ENCODE assay signal across 22 cellular contexts in genomic region chr16:80298676-80299075, GRCh38.
DNase-seq lines count a peak whose midpoint lies in the region; ATAC-seq and TF ChIP-seq lines count a peak whose summit lies in the region.
"Had no signal": no experiment of that assay in that cellular context is flagged by ENCODE, and none has a peak within 500 bp of the region (broad histone marks: within the 10 kb centered on the region; RNA-seq: fewer than 3 reads in every experiment).

No MANE protein-coding gene starts in this region.

- BruUV-seq in Caco-2 (replicated peaks; lab: Mats Ljungman, UMichigan), result no TSS peak
- no TSS peak for BruUV-seq in IMR-90 (replicated peaks; lab: Mats Ljungman, UMichigan)

- H3K4me1 Mint-ChIP-seq in Caco-2 (ENCODE audit: low read depth, unreplicated experiment) (peaks cover 46% of the 10 kb centered on the region), chondrocyte (ENCODE audit: low read depth) (peaks cover 48% of the 10 kb centered on the region), progenitor cell of endocrine pancreas (ENCODE audit: low read depth) (peaks cover 29% of the 10 kb centered on the region)
- H3K4me1 Mint-ChIP-seq in T-helper 2 cell treated with Interferon-gamma antibody and Interleukin-4, amounts not matched to agents 5 μg/mL and 100 μg/mL, for 36 hours (ENCODE audit: low read depth), result no peaks in the 10 kb centered on the region

- no peaks in the 10 kb centered on the region for H3K79me1 ChIP-seq in IMR-90 (ENCODE audit: low read depth in 1 of 2, low read length in 2 of 2)

- H2AFZ ChIP-seq in IMR-90 (replicated peaks; ENCODE audit: low read length, poor library complexity), result peak overlapping the region; percentile 61

- peak overlapping the region; percentile 54 to 99; a peak in 2 of 4 replicates for H4K8ac ChIP-seq in IMR-90 (ENCODE audit: low read depth in 2 of 2, low read length in 2 of 2)

- H3K4me1 ChIP-seq in Caco-2 (peaks cover 56% of the 10 kb centered on the region), IMR-90 (ENCODE audit: control insufficient read depth, insufficient read depth, low read length) (peaks cover 25% of the 10 kb centered on the region)

- H3K23ac ChIP-seq in IMR-90 (ENCODE audit: low read depth, low read length), result peak overlapping the region; percentile 24; the same call in 1 of the 2 replicates

- POLR2A ChIA-PET in Caco-2 (lab: Charles Lee), result no interaction called here
- POLR2A ChIA-PET in IMR-90 (lab: Charles Lee; ENCODE audit: unreplicated experiment), result no interaction called here

- H3K27ac Mint-ChIP-seq in Caco-2 (ENCODE audit: unreplicated experiment) (peak overlapping the region; percentile 19), chondrocyte (ENCODE audit: unreplicated experiment) (peak overlapping the region; percentile 20), progenitor cell of endocrine pancreas (peak overlapping the region; percentile 66)
- no peak overlapping the region for H3K27ac Mint-ChIP-seq in T-helper 2 cell treated with Interferon-gamma antibody and Interleukin-4, amounts not matched to agents 5 μg/mL and 100 μg/mL, for 36 hours
- H3K27ac Mint-ChIP-seq: CD8-positive, alpha-beta T cell had no signal

- peak overlapping the region; percentile 98 for H2BK120ac ChIP-seq in IMR-90 (ENCODE audit: low read depth, low read length)

- CTCF ChIA-PET in Caco-2 (lab: Charles Lee), result no interaction called here
- CTCF ChIA-PET in IMR-90 (lab: Yijun Ruan, JAX), result no interaction called here

- dilution Hi-C loops in IMR-90 (cut with HindIII; ENCODE audit: low sequenced_read_pairs, unreplicated experiment), result no loop called here

- H3K36me3 ChIP-seq in Caco-2 (ENCODE audit: control insufficient read depth, insufficient read depth, low read length), result no peaks in the 10 kb centered on the region
- no peaks in the 10 kb centered on the region for H3K36me3 ChIP-seq in IMR-90 (ENCODE audit: control insufficient read depth, insufficient read depth, low read length)

- no peak overlapping the region for H3K9ac ChIP-seq in IMR-90 (ENCODE audit: low read depth, low read length)

- H2BK15ac ChIP-seq in IMR-90 (ENCODE audit: low read depth, low read length), result peak overlapping the region; percentile 72; the same call in 1 of the 3 replicates

- peak overlapping the region; percentile 48; the same call in 1 of the 2 replicates for H3K18ac ChIP-seq in IMR-90 (ENCODE audit: low read depth, low read length)

- H3K4me3 Mint-ChIP-seq in Caco-2 (ENCODE audit: unreplicated experiment), result no peak overlapping the region
- H3K4me3 Mint-ChIP-seq in chondrocyte (ENCODE audit: unreplicated experiment), result no peak overlapping the region
- H3K4me3 Mint-ChIP-seq in progenitor cell of endocrine pancreas (ENCODE audit: low read depth), result no peak overlapping the region
- H3K4me3 Mint-ChIP-seq in T-helper 2 cell treated with Interferon-gamma antibody and Interleukin-4, amounts not matched to agents 5 μg/mL and 100 μg/mL, for 36 hours, result no peak overlapping the region
- H3K4me3 Mint-ChIP-seq: CD8-positive, alpha-beta T cell had no signal

- H3K14ac ChIP-seq in IMR-90 (replicated peaks; ENCODE audit: low read depth, low read length), result peak overlapping the region; percentile 86

- H4K20me1 ChIP-seq in IMR-90 (ENCODE audit: insufficient read depth, low read length), result no peaks in the 10 kb centered on the region

- peaks cover 22% of the 10 kb centered on the region for H3K9me1 ChIP-seq in IMR-90 (ENCODE audit: insufficient read depth, low read length)

- H2AK5ac ChIP-seq in IMR-90 (ENCODE audit: low read depth, low read length), result peak overlapping the region; percentile 37; the same call in 1 of the 2 replicates

- peak overlapping the region; percentile 46 for H4K91ac ChIP-seq in IMR-90 (ENCODE audit: insufficient read depth, low read depth, low read length)

- H2AK9ac ChIP-seq in IMR-90 (replicated peaks; ENCODE audit: low read depth, low read length, poor library complexity), result no peak overlapping the region

- H3K4me3 ChIP-seq in Caco-2 (ENCODE audit: low read depth, low read length) (no peak overlapping the region), IMR-90 (ENCODE audit: insufficient read depth, low read depth, low read length) (no peak overlapping the region)
- H3K4me3 ChIP-seq: GM12878 had no signal

- TF ChIP-seq CTCF in Caco-2 (IDR thresholded peaks at IDR 0.05; ENCODE audit: insufficient read depth in 1 of 2, low read depth in 1 of 2, low read length in 1 of 2, severe bottlenecking in 1 of 2, unreplicated experiment in 1 of 2) (no peak), IMR-90 (conservative IDR thresholded peaks at IDR 0.05; ENCODE audit: low read depth, low read length) (no peak), chondrocyte (IDR thresholded peaks at IDR 0.05) (no peak), progenitor cell of endocrine pancreas (IDR thresholded peaks at IDR 0.05; ENCODE audit: unreplicated experiment) (no peak)

- no peak for TF ChIP-seq POLR2A in IMR-90 (IDR thresholded peaks at IDR 0.05; ENCODE audit: low read depth, low read length)

- peak overlapping the region; percentile 74 for H3K4ac ChIP-seq in IMR-90 (ENCODE audit: low read depth, low read length)

- H3K56ac ChIP-seq in IMR-90 (ENCODE audit: extremely low read depth, insufficient read depth, low read length), result no peak overlapping the region; the same call in 1 of the 2 replicates

- peak overlapping the region; percentile 17; the same call in 1 of the 2 replicates for H4K5ac ChIP-seq in IMR-90 (ENCODE audit: low read depth, low read length)

- TF ChIP-seq RAD21 in IMR-90 (IDR thresholded peaks at IDR 0.05; ENCODE audit: low read length), result no peak

- H3K27ac ChIP-seq in IMR-90 (ENCODE audit: insufficient read depth, low read length), result no peak overlapping the region
- H3K27ac ChIP-seq: RWPE1 had no signal

- no peaks in the 10 kb centered on the region for H3K9me3 ChIP-seq in Caco-2
- peaks cover 3% of the 10 kb centered on the region; the same call in 1 of the 2 replicates for H3K9me3 ChIP-seq in IMR-90 (ENCODE audit: control insufficient read depth, insufficient read depth, low read length)

- no peaks in the 10 kb centered on the region for H3K36me3 Mint-ChIP-seq in Caco-2 (ENCODE audit: insufficient read depth, unreplicated experiment)
- peaks cover 2% of the 10 kb centered on the region for H3K36me3 Mint-ChIP-seq in chondrocyte (ENCODE audit: low read depth)
- H3K36me3 Mint-ChIP-seq in progenitor cell of endocrine pancreas (ENCODE audit: insufficient read depth), result no peaks in the 10 kb centered on the region
- H3K36me3 Mint-ChIP-seq in T-helper 2 cell treated with Interferon-gamma antibody and Interleukin-4, amounts not matched to agents 5 μg/mL and 100 μg/mL, for 36 hours (ENCODE audit: low read depth), result no peaks in the 10 kb centered on the region
- H3K36me3 Mint-ChIP-seq: CD8-positive, alpha-beta T cell had no signal

- H3K27me3 Mint-ChIP-seq in Caco-2 (ENCODE audit: insufficient read depth, unreplicated experiment) (no peaks in the 10 kb centered on the region), chondrocyte (ENCODE audit: low read depth) (no peaks in the 10 kb centered on the region), progenitor cell of endocrine pancreas (peaks cover 2% of the 10 kb centered on the region)
- peaks cover 3% of the 10 kb centered on the region for H3K27me3 Mint-ChIP-seq in T-helper 2 cell treated with Interferon-gamma antibody and Interleukin-4, amounts not matched to agents 5 μg/mL and 100 μg/mL, for 36 hours (ENCODE audit: low read depth)

- H3K9me3 Mint-ChIP-seq in Caco-2 (ENCODE audit: unreplicated experiment) (peaks cover 10% of the 10 kb centered on the region), chondrocyte (ENCODE audit: low read depth) (peaks cover 11% of the 10 kb centered on the region), progenitor cell of endocrine pancreas (ENCODE audit: low read depth) (no peaks in the 10 kb centered on the region)
- no peaks in the 10 kb centered on the region for H3K9me3 Mint-ChIP-seq in T-helper 2 cell treated with Interferon-gamma antibody and Interleukin-4, amounts not matched to agents 5 μg/mL and 100 μg/mL, for 36 hours
- H3K9me3 Mint-ChIP-seq: CD8-positive, alpha-beta T cell had no signal

- ATAC-seq in IMR-90 (ENCODE audit: low read depth) (no peak), GM21447 (IDR thresholded peaks at IDR 0.05; ENCODE audit: unreplicated experiment) (no peak)
- ATAC-seq: CD8-positive, alpha-beta T cell; GM12878 had no signal

- no peak for DNase-seq in Caco-2
- DNase-seq in IMR-90, result no peak
- no peak for DNase-seq in chondrocyte (ENCODE audit: low spot score)
- no peak for DNase-seq in progenitor cell of endocrine pancreas (ENCODE audit: low spot score, unreplicated experiment)
- DNase-seq in T-helper 2 cell treated with Interferon-gamma antibody and Interleukin-4, amounts not matched to agents 5 μg/mL and 100 μg/mL, for 36 hours (ENCODE audit: low spot score), result no peak
- no peak for DNase-seq in RPMI8226
- DNase-seq: C1 segment of cervical spinal cord; CD8-positive, alpha-beta T cell; GDM1; H7; NCI-H1092; NCI-H1417 treated with DMSO at 0.1 percent for 48 hours; NCI-H187; NCI-H2081 treated with DMSO at 0.1 percent for 48 hours; NCI-H2171; NCI-H226; NCI-H510A; NCI-H69; T-helper 1 cell had no signal

- H3K27me3 ChIP-seq in Caco-2 (replicated peaks; ENCODE audit: control insufficient read depth, insufficient read depth, low read length) (no peaks in the 10 kb centered on the region), IMR-90 (ENCODE audit: control insufficient read depth, insufficient read depth, low read length) (no peaks in the 10 kb centered on the region)

- H2BK5ac ChIP-seq in IMR-90 (ENCODE audit: low read depth, low read length, poor library complexity, severe bottlenecking), result no peak overlapping the region

- intact Hi-C loops in Caco-2 (cut with micrococcal nuclease; ENCODE audit: unreplicated experiment), result loop anchor here (2.0 kb wide), 1 partner anchor 52 kb away; no protein-coding TSS in a partner anchor
- intact Hi-C loops in IMR-90 (cut with micrococcal nuclease), result no loop called here

- no peak overlapping the region for H3K4me2 ChIP-seq in IMR-90 (ENCODE audit: low read depth, low read length)

- H2BK20ac ChIP-seq in IMR-90 (ENCODE audit: low read depth, low read length), result peak overlapping the region; percentile 87

- in situ Hi-C loops in IMR-90 (cut with MboI; ENCODE audit: low sequenced_read_pairs), result no loop called here

TF ChIP-seq in IMR-90, 13 proteins besides CTCF, POLR2A, EP300 and RAD21:
- TF ChIP-seq FOS (IDR thresholded peaks at IDR 0.05; ENCODE audit: low read depth, low read length) (no peak), CHD1 (IDR thresholded peaks at IDR 0.05; ENCODE audit: low read depth, low read length) (no peak), BHLHE40 (IDR thresholded peaks at IDR 0.05; ENCODE audit: low read depth, low read length) (no peak), NFE2L2 (IDR thresholded peaks at IDR 0.05; ENCODE audit: low read depth, low read length) (no peak), CEBPB (IDR thresholded peaks at IDR 0.05; ENCODE audit: low read depth, low read length) (no peak), MAFK (IDR thresholded peaks at IDR 0.05; ENCODE audit: low read depth, low read length) (no peak), MAZ (IDR thresholded peaks at IDR 0.05; ENCODE audit: borderline replicate concordance, low read depth, low read length) (no peak)
